In genomic region chr19:12938536-12939291, GRCh38 we compare ENCODE assay signal across 7 cellular contexts. TPM values are rescaled to one million over a fixed set of nuclear protein-coding genes. Genes with fewer than 3 reads are reported as not detected.
A peak's percentile ranks its signal among the peaks of the same experiment; 100 is the strongest.
DNase-seq lines count a peak whose midpoint lies in the region; ATAC-seq, FAIRE-seq and TF ChIP-seq lines count a peak whose summit lies in the region.

Gene CALR (plus strand): TSS chr19:12938609. CDS start chr19:12938680, 71 bp downstream.

- peak within 1 kb of the TSS; percentile 49 for H2AFZ ChIP-seq in endothelial cell of umbilical vein (ENCODE audit: low read depth, low read length)

- TF ChIP-seq CTCF in GM12875 (IDR thresholded peaks at IDR 0.05; ENCODE audit: borderline replicate concordance, insufficient read depth, low read depth, low read length) (0 out of 2 replicates have a peak, but pooled peaks have one; percentile 14), endothelial cell of umbilical vein (IDR thresholded peaks at IDR 0.05; ENCODE audit: extremely low read depth in 1 of 2, insufficient read depth in 1 of 2, low read depth in 1 of 2, low read length in 2 of 2) (peak in 1 of 2 donors; percentile 15)

- peak within 1 kb of the TSS; percentile 64 for H3K4me2 ChIP-seq in endothelial cell of umbilical vein (ENCODE audit: insufficient read depth, low read length)

- H3K9me3 ChIP-seq in endothelial cell of umbilical vein (replicated peaks; ENCODE audit: control insufficient read depth, insufficient read depth, low read length) (no peaks in the 10 kb centered on the region), muscle layer of colon (ENCODE audit: low read length) (no peaks in the 10 kb centered on the region)

- peak; percentile 99 for TF ChIP-seq POLR2A in endothelial cell of umbilical vein (IDR thresholded peaks at IDR 0.05; ENCODE audit: low read depth, low read length)

- DNase-seq in T-helper 2 cell treated with Interferon-gamma antibody and Interleukin-4, amounts not matched to agents 5 μg/mL and 100 μg/mL, for 36 hours (ENCODE audit: low spot score) = no peak
- DNase-seq in endothelial cell of umbilical vein (ENCODE audit: low read depth, low spot score) (peak; percentile 45), globus pallidus (ENCODE audit: low spot score) (no peak)

- H3K36me3 Mint-ChIP-seq in T-helper 2 cell treated with Interferon-gamma antibody and Interleukin-4, amounts not matched to agents 5 μg/mL and 100 μg/mL, for 36 hours (ENCODE audit: low read depth) = peaks cover 51% of the 10 kb centered on the region

- TSS peak; percentile 57 for BruUV-seq in endothelial cell of umbilical vein (replicated peaks; lab: Mats Ljungman, UMichigan)

- H3K27me3 ChIP-seq in endothelial cell of umbilical vein (ENCODE audit: control insufficient read depth in 2 of 2, insufficient read depth in 2 of 2, low read length in 2 of 2) (no peaks in the 10 kb centered on the region), muscle layer of colon (ENCODE audit: control insufficient read depth in 1 of 2, insufficient read depth in 2 of 2, low read length in 2 of 2) (no peaks in the 10 kb centered on the region)

- intact Hi-C loops in endothelial cell of umbilical vein (cut with micrococcal nuclease) = loop anchor here (1.0 to 10.0 kb wide), 5 partner anchors 8 to 154 kb away; partner anchors contain the start of genes GCDH and SYCE2

- ATAC-seq in HG03060 (IDR thresholded peaks at IDR 0.05; ENCODE audit: low read depth, unreplicated experiment) (peak; percentile 3), HG02852 (IDR thresholded peaks at IDR 0.05; ENCODE audit: unreplicated experiment) (no peak)

- H3K4me1 ChIP-seq in endothelial cell of umbilical vein (ENCODE audit: control insufficient read depth, extremely low read depth, insufficient read depth, low read length) (peaks cover 25% of the 10 kb centered on the region), muscle layer of colon (ENCODE audit: insufficient read depth, low read length) (peaks cover 45% of the 10 kb centered on the region)

- peaks cover 42% of the 10 kb centered on the region for H3K79me2 ChIP-seq in endothelial cell of umbilical vein (ENCODE audit: control insufficient read depth, insufficient read depth, low read length)

- POLR2A ChIA-PET in endothelial cell of umbilical vein (lab: Charles Lee) = interaction anchor here (1.6 kb wide), 1 partner anchor 7 kb away, joined by 6 read pairs; the partner anchor contains the start of gene RAD23A

- no peaks in the 10 kb centered on the region for H3K27me3 Mint-ChIP-seq in T-helper 2 cell treated with Interferon-gamma antibody and Interleukin-4, amounts not matched to agents 5 μg/mL and 100 μg/mL, for 36 hours (ENCODE audit: low read depth)

- CTCF ChIA-PET in endothelial cell of umbilical vein (lab: Charles Lee) = interaction anchor here (0.6 to 1.3 kb wide), 5 partner anchors 25 to 181 kb away, joined by 3 to 6 read pairs (median 3); partner anchors contain the start of gene GCDH

- no peaks in the 10 kb centered on the region for H3K9me1 ChIP-seq in endothelial cell of umbilical vein (replicated peaks; ENCODE audit: control insufficient read depth, extremely low read depth, insufficient read depth, low read length)

- peak within 1 kb of the TSS; percentile 94 for H3K27ac Mint-ChIP-seq in T-helper 2 cell treated with Interferon-gamma antibody and Interleukin-4, amounts not matched to agents 5 μg/mL and 100 μg/mL, for 36 hours

- peak within 1 kb of the TSS; percentile 66 for H3K27ac ChIP-seq in endothelial cell of umbilical vein (ENCODE audit: insufficient read depth, low read depth, low read length)
- H3K27ac ChIP-seq in muscle layer of colon (ENCODE audit: low read depth, low read length) = peak within 1 kb of the TSS; percentile 99

- H3K4me3 ChIP-seq in GM12875 (ENCODE audit: low read depth, low read length) = peak within 1 kb of the TSS; percentile 97
- H3K4me3 ChIP-seq in endothelial cell of umbilical vein (replicated peaks in 1 of 3; ENCODE audit: insufficient read depth in 1 of 3, low read depth in 1 of 3, low read length in 3 of 3) = peak within 1 kb of the TSS; percentile 75 to 98 (median 93)
- H3K4me3 ChIP-seq in muscle layer of colon (ENCODE audit: low read depth in 1 of 2, low read length in 2 of 2) = peak within 1 kb of the TSS; percentile 79 to 99

- H3K9me3 Mint-ChIP-seq in T-helper 2 cell treated with Interferon-gamma antibody and Interleukin-4, amounts not matched to agents 5 μg/mL and 100 μg/mL, for 36 hours = no peaks in the 10 kb centered on the region

- H3K9ac ChIP-seq in endothelial cell of umbilical vein (replicated peaks; ENCODE audit: extremely low read depth, insufficient read depth, low read length) = peak within 1 kb of the TSS; percentile 95
- H3K9ac ChIP-seq in muscle layer of colon (ENCODE audit: low read length) = peak within 1 kb of the TSS; percentile 71

- H3K36me3 ChIP-seq in endothelial cell of umbilical vein (ENCODE audit: control insufficient read depth in 2 of 2, extremely low read depth in 1 of 2, insufficient read depth in 2 of 2, low read length in 2 of 2) (peaks cover 17 to 38% of the 10 kb centered on the region in 2 experiments), muscle layer of colon (ENCODE audit: insufficient read depth, low read length) (peaks cover 40% of the 10 kb centered on the region)

- FAIRE-seq in endothelial cell of umbilical vein (lab: Jason Lieb, UNC) = no peak

- peak within 1 kb of the TSS; percentile 100 for H3K4me3 Mint-ChIP-seq in T-helper 2 cell treated with Interferon-gamma antibody and Interleukin-4, amounts not matched to agents 5 μg/mL and 100 μg/mL, for 36 hours

- no peaks in the 10 kb centered on the region for H4K20me1 ChIP-seq in endothelial cell of umbilical vein (replicated peaks; ENCODE audit: control insufficient read depth, extremely low read depth, insufficient read depth, low read length)

- H3K4me1 Mint-ChIP-seq in T-helper 2 cell treated with Interferon-gamma antibody and Interleukin-4, amounts not matched to agents 5 μg/mL and 100 μg/mL, for 36 hours (ENCODE audit: low read depth) = peaks cover 38% of the 10 kb centered on the region

- dilution Hi-C loops in endothelial cell of umbilical vein (cut with MboI; ENCODE audit: extremely low pct_ligation_motif_present, low sequenced_read_pairs) = no loop called here

TF ChIP-seq in endothelial cell of umbilical vein, 7 proteins besides CTCF, POLR2A, EP300 and RAD21:
- TF ChIP-seq FOS (IDR thresholded peaks at IDR 0.05; ENCODE audit: borderline replicate concordance, insufficient read depth, low read length) (no peak), POLR2AphosphoS5 (IDR thresholded peaks at IDR 0.05; ENCODE audit: insufficient read depth, low read depth, low read length) (peak; percentile 100)

RNA-seq across cellular contexts. Expression of gene CALR, which starts in this region (rescaled TPM):
- total RNA-seq in endothelial cell of umbilical vein = 1,614 and 1,636 TPM in 2 replicates
- polyA plus RNA-seq in endothelial cell of umbilical vein = 1,135 and 1,206 TPM in 2 replicates
- 1,348 and 1,456 TPM in 2 replicates for polyA plus RNA-seq in endothelial cell of umbilical vein (2011; cell fraction: cytosol; rRNA removed)
- polyA plus RNA-seq in endothelial cell of umbilical vein (2011; cell fraction: nucleus; rRNA removed) = 981 and 1,182 TPM in 2 replicates
- 1,660 and 1,676 TPM in 2 replicates for polyA plus RNA-seq in endothelial cell of umbilical vein (2012)
- 1,615 and 1,696 TPM in 2 replicates for polyA minus RNA-seq in endothelial cell of umbilical vein
- polyA minus RNA-seq in endothelial cell of umbilical vein (2011; cell fraction: cytosol; rRNA and poly(A)+ RNA removed) = 411 TPM
- 416 and 482 TPM in 2 replicates for polyA minus RNA-seq in endothelial cell of umbilical vein (2011; cell fraction: nucleus; rRNA and poly(A)+ RNA removed)
